1 cellular context compared by ENCODE assay signal in the genomic region with DNA sequence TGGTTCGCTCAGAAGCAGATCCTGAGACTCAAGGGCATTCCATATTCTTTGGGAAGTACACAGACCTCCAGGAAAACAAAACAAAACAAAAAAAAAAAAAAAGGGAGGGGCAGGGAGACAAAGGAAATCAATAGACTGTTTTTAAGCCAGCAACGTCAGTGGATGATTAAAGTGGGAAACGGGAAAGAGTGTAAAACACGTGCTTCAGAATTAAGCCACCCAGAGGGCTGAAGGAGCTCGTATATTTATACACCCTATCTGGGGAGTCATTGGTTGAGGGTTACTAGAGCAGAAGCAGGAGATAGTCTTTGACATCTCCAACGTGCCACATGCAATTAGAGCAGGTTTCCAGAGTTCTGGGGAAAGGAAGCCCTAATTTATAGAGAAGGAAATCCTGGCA.
TF ChIP-seq lines count a peak whose summit lies in the region.

No MANE protein-coding gene starts in this region.

TF ChIP-seq in IMR-90, 13 proteins besides CTCF, POLR2A, EP300 and RAD21:
- TF ChIP-seq CEBPB (IDR thresholded peaks at IDR 0.05; ENCODE audit: low read depth, low read length), result no peak
- TF ChIP-seq, protein P1, sequence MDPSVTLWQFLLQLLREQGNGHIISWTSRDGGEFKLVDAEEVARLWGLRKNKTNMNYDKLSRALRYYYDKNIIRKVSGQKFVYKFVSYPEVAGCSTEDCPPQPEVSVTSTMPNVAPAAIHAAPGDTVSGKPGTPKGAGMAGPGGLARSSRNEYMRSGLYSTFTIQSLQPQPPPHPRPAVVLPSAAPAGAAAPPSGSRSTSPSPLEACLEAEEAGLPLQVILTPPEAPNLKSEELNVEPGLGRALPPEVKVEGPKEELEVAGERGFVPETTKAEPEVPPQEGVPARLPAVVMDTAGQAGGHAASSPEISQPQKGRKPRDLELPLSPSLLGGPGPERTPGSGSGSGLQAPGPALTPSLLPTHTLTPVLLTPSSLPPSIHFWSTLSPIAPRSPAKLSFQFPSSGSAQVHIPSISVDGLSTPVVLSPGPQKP (IDR thresholded peaks at IDR 0.05; ENCODE audit: borderline replicate concordance, low read depth, low read length), result no peak
- TF ChIP-seq BHLHE40 (IDR thresholded peaks at IDR 0.05; ENCODE audit: low read depth, low read length), result no peak
- no peak for TF ChIP-seq RFX5 (IDR thresholded peaks at IDR 0.05; ENCODE audit: low read depth, low read length)
- no peak for TF ChIP-seq MAFK (IDR thresholded peaks at IDR 0.05; ENCODE audit: low read depth, low read length)
- TF ChIP-seq CHD1 (IDR thresholded peaks at IDR 0.05; ENCODE audit: low read depth, low read length), result no peak
- TF ChIP-seq SMC3 (IDR thresholded peaks at IDR 0.05; ENCODE audit: low read depth, low read length), result no peak
- no peak for TF ChIP-seq MXI1 (IDR thresholded peaks at IDR 0.05; ENCODE audit: borderline replicate concordance, low read depth, low read length)
- TF ChIP-seq NFE2L2 (IDR thresholded peaks at IDR 0.05; ENCODE audit: low read depth, low read length), result no peak
